In the genomic region with DNA sequence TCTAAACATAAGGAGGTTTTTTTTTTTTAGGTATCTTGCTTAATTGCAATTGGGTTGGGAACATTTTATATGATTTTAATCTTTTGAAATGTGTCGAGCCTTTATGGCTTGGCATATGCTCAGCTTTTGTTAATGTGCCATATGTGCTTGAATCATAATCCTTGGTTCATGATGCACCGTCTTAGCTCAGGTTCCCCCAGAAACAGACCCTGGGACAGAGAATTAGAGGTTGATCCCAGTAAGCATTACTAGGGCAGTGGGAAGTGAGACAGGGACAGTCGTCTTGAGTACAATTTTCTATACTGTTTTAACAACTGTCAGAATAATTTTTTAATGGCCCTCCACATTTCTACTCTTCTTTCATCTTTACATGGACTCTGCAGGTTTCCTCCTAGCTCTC, we compare ENCODE assay signal across 14 cellular contexts. TPM values are rescaled to one million over a fixed set of nuclear protein-coding genes. Genes with fewer than 3 reads are reported as not detected.
DNase-seq lines count a peak whose midpoint lies in the region; ATAC-seq lines count a peak whose summit lies in the region.
"Had no signal": no experiment of that assay in that cellular context is flagged by ENCODE, and none has a peak within 500 bp of the region (broad histone marks: within the 10 kb centered on the region; RNA-seq: fewer than 3 reads in every experiment).

No MANE protein-coding gene starts in this region.

- H3K4me1 Mint-ChIP-seq in central memory CD8-positive, alpha-beta T cell: no peaks in the 10 kb centered on the region
- no peaks in the 10 kb centered on the region for H3K4me1 Mint-ChIP-seq in activated naive CD8-positive, alpha-beta T cell treated with anti-CD3 and anti-CD28 coated beads for 36 hours

- H3K9me3 Mint-ChIP-seq in central memory CD8-positive, alpha-beta T cell: no peaks in the 10 kb centered on the region
- H3K9me3 Mint-ChIP-seq in activated naive CD8-positive, alpha-beta T cell treated with anti-CD3 and anti-CD28 coated beads for 36 hours: no peaks in the 10 kb centered on the region
- H3K9me3 Mint-ChIP-seq: CD4-positive, CD25-positive, alpha-beta regulatory T cell had no signal

- DNase-seq in NCI-H2171 treated with DMSO at 0.1 percent for 48 hours (lab: John Stamatoyannopoulos, UW): peak; percentile 29
- DNase-seq in NCI-H2171 (lab: John Stamatoyannopoulos, UW): no peak
- DNase-seq in NCI-H82 (lab: John Stamatoyannopoulos, UW): peak; percentile 91
- DNase-seq in central memory CD8-positive, alpha-beta T cell (ENCODE audit: low spot score in 2 of 2): no peak
- DNase-seq in HAP-1 (ENCODE audit: low spot score in 2 of 2): no peak
- DNase-seq in nucleus accumbens (lab: John Stamatoyannopoulos, UW): no peak
- DNase-seq in activated naive CD8-positive, alpha-beta T cell treated with anti-CD3 and anti-CD28 coated beads for 36 hours: no peak
- DNase-seq: 8988T; ACHN; Calu3; CD4-positive, CD25-positive, alpha-beta regulatory T cell; DMS53; KBM-7 had no signal

- no peaks in the 10 kb centered on the region for H3K9me3 ChIP-seq in HAP-1

- H3K4me1 ChIP-seq in HAP-1: peaks cover 5% of the 10 kb centered on the region

- no peaks in the 10 kb centered on the region for H3K27me3 Mint-ChIP-seq in central memory CD8-positive, alpha-beta T cell
- no peaks in the 10 kb centered on the region for H3K27me3 Mint-ChIP-seq in activated naive CD8-positive, alpha-beta T cell treated with anti-CD3 and anti-CD28 coated beads for 36 hours
- H3K27me3 Mint-ChIP-seq: CD4-positive, CD25-positive, alpha-beta regulatory T cell had no signal

- in situ Hi-C loops in HAP-1 (cut with MboI; ENCODE audit: low sequenced_read_pairs): no loop called here

- H3K4me3 Mint-ChIP-seq in central memory CD8-positive, alpha-beta T cell: no peak overlapping the region
- no peak overlapping the region for H3K4me3 Mint-ChIP-seq in activated naive CD8-positive, alpha-beta T cell treated with anti-CD3 and anti-CD28 coated beads for 36 hours

- peaks cover 14% of the 10 kb centered on the region for H3K36me3 Mint-ChIP-seq in central memory CD8-positive, alpha-beta T cell (ENCODE audit: insufficient read depth)
- H3K36me3 Mint-ChIP-seq in activated naive CD8-positive, alpha-beta T cell treated with anti-CD3 and anti-CD28 coated beads for 36 hours: peaks cover 1% of the 10 kb centered on the region

- H3K27me3 ChIP-seq in HAP-1 (ENCODE audit: low read depth): no peaks in the 10 kb centered on the region
- H3K27me3 ChIP-seq: BLaER1 treated with 17β-estradiol and CSF1 and Interleukin-3, amounts not matched to agents 10 nM and 100 nM had no signal

- H3K36me3 ChIP-seq in HAP-1 (replicated peaks): no peaks in the 10 kb centered on the region; the same call in 1 of the 2 replicates

- no peak for ATAC-seq in central memory CD8-positive, alpha-beta T cell (replicated peaks; ENCODE audit: extremely low read depth, poor library complexity, severe bottlenecking)

- no peak overlapping the region for H3K4me3 ChIP-seq in HAP-1
- H3K4me3 ChIP-seq: BLaER1 treated with 17β-estradiol and CSF1 and Interleukin-3, amounts not matched to agents 10 nM and 100 nM had no signal

- H3K27ac Mint-ChIP-seq in central memory CD8-positive, alpha-beta T cell (ENCODE audit: low read depth): peak overlapping the region; percentile 3
- no peak overlapping the region for H3K27ac Mint-ChIP-seq in activated naive CD8-positive, alpha-beta T cell treated with anti-CD3 and anti-CD28 coated beads for 36 hours
- H3K27ac Mint-ChIP-seq: CD4-positive, CD25-positive, alpha-beta regulatory T cell had no signal

RNA-seq across cellular contexts. Expression of a gene that starts 9.4 kb away (rescaled TPM):
- 10 to 100 TPM; 34.9 to 40.5 TPM for total RNA-seq in activated naive CD8-positive, alpha-beta T cell treated with anti-CD3 and anti-CD28 coated beads for 36 hours

RNA-seq across cellular contexts. Expression of a gene that starts 51.5 kb away (rescaled TPM):
- total RNA-seq in activated naive CD8-positive, alpha-beta T cell treated with anti-CD3 and anti-CD28 coated beads for 36 hours: 10 to 100 TPM; 71.2 to 80.8 TPM

RNA-seq across cellular contexts. Expression of a gene that starts 52.0 kb away (rescaled TPM):
- total RNA-seq in activated naive CD8-positive, alpha-beta T cell treated with anti-CD3 and anti-CD28 coated beads for 36 hours: 10 to 100 TPM; 81.8 to 84.6 TPM

Comparison
In these comparisons a context has a peak if more than half of its experiments do, and no peak if none do; other contexts are left out.
1. DNase-seq: peak in NCI-H2171 treated with DMSO at 0.1 percent for 48 hours (single experiment) and NCI-H82 (single experiment); none in NCI-H2171 (single experiment), central memory CD8-positive, alpha-beta T cell (0 of 2), HAP-1 (0 of 2), nucleus accumbens (0 of 56) and activated naive CD8-positive, alpha-beta T cell treated with anti-CD3 and anti-CD28 coated beads for 36 hours (single experiment).